ENCODE assay signal across 1 cellular context in the genomic region with DNA sequence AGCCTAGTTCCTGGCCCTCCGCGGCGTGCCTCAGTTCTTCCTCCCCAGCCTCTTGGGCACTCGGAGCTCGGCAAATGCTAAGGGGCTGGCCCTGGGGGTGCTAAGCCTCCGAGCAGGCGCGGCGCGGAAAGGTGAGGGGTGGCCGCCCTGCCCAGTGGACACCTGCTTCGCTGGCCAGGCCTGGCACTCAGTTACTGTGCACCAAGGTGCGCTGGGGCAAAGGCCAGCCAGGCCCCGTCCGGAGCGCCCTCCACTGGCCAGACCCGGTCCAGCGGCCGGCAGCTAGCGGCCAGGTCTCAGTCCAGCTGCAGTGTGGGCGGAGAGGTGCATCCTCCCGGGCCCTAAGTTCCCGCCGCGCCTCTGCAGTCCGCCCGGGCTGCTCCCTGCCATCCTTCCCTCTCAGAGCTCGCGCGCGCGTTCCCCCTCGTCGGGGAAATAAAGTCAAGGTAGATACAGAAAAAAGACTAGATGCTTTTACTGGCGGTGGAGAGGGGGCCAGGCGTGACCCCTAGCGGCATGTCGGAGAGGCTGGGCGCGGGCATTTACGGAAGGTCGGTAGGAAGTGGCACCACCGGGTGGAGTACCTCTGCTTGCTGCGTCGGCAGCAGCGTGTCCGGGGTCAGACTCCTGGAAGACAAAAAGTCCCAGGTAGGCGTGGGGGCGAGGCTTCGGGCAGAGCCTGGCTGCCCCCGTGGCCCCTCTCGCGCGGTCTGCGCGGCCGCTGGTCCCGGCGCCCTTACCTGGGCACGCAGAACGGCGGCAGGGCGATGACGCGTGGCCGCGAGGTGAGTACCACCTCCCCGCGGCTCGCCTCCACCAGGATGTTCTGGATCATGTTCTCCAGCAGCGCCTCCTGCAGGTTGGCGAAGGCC.
TF ChIP-seq lines count a peak whose summit lies in the region.

No MANE protein-coding gene starts in this region.

TF ChIP-seq in endothelial cell of umbilical vein, 7 proteins besides CTCF, POLR2A, EP300 and RAD21 (continued from another document):
- no peak for TF ChIP-seq MYC (IDR thresholded peaks at IDR 0.05; ENCODE audit: low read depth, low read length)
